Comparison of ENCODE assay signal across 16 cellular contexts in genomic region chr1:119565131-119565772, GRCh38. TPM values are rescaled to one million over a fixed set of nuclear protein-coding genes. Genes with fewer than 3 reads are reported as not detected.
A peak's percentile ranks its signal among the peaks of the same experiment; 100 is the strongest.
DNase-seq lines count a peak whose midpoint lies in the region; ATAC-seq and TF ChIP-seq lines count a peak whose summit lies in the region.
"Had no signal": no experiment of that assay in that cellular context is flagged by ENCODE, and none has a peak within 500 bp of the region (broad histone marks: within the 10 kb centered on the region; RNA-seq: fewer than 3 reads in every experiment).

No MANE protein-coding gene starts in this region.

- TF ChIP-seq CTCF in lower lobe of right lung (IDR thresholded peaks at IDR 0.05) (no peak), stomach (IDR thresholded peaks at IDR 0.05) (no peak)

- intact Hi-C loops in lower lobe of right lung (cut with DNase I), result no loop called here
- intact Hi-C loops in stomach (cut with DNase I; ENCODE audit: low total_unique reads), result no loop called here

- peak; percentile 70 for DNase-seq in OCI-M1 (lab: John Stamatoyannopoulos, UW)
- DNase-seq in lower lobe of right lung, result no peak
- DNase-seq in NCI-H2196 (lab: John Stamatoyannopoulos, UW; ENCODE audit: unreplicated experiment), result no peak
- no peak for DNase-seq in stomach
- no peak for DNase-seq in NCI-H146 (lab: John Stamatoyannopoulos, UW)
- DNase-seq: activated CD8-positive, alpha-beta T cell treated with anti-CD3 and anti-CD28 coated beads for 36 hours; DMS79 treated with DMSO at 0.1 percent for 48 hours; glutamatergic neuron; NCI-H2171 had no signal

- no peaks in the 10 kb centered on the region for H3K27me3 ChIP-seq in lower lobe of right lung (ENCODE audit: low read depth)
- no peaks in the 10 kb centered on the region for H3K27me3 ChIP-seq in stomach

- H3K4me1 ChIP-seq in lower lobe of right lung, result peaks cover 10% of the 10 kb centered on the region
- H3K4me1 ChIP-seq in stomach, result no peaks in the 10 kb centered on the region

- ATAC-seq in GM19023 (IDR thresholded peaks at IDR 0.05; ENCODE audit: unreplicated experiment), result peak; percentile 54
- peak; percentile 69 for ATAC-seq in HG03025 (IDR thresholded peaks at IDR 0.05; ENCODE audit: low FRiP score, unreplicated experiment)
- ATAC-seq in lower lobe of right lung, result peak; percentile 63 to 76
- no peak for ATAC-seq in HG02588 (IDR thresholded peaks at IDR 0.05; ENCODE audit: unreplicated experiment)
- ATAC-seq: activated CD8-positive, alpha-beta T cell treated with anti-CD3 and anti-CD28 coated beads for 36 hours had no signal

- H3K9me3 ChIP-seq in lower lobe of right lung (no peaks in the 10 kb centered on the region), stomach (no peaks in the 10 kb centered on the region)

- H3K4me3 ChIP-seq in lower lobe of right lung (no peak overlapping the region), stomach (no peak overlapping the region)
- H3K4me3 ChIP-seq: SK-N-MC had no signal

- 49 to 55% (median 53%) methylated on average over 3 of the region's 3 CpGs for WGBS in stomach, 5 donors

- TF ChIP-seq POLR2A in stomach (IDR thresholded peaks at IDR 0.05), result no peak

- H3K27ac ChIP-seq in lower lobe of right lung (no peak overlapping the region), stomach (no peak overlapping the region)
- H3K27ac ChIP-seq: SK-N-MC had no signal

- no peak for TF ChIP-seq EP300 in stomach (IDR thresholded peaks at IDR 0.05)

- H3K36me3 ChIP-seq in lower lobe of right lung, result no peaks in the 10 kb centered on the region
- no peaks in the 10 kb centered on the region for H3K36me3 ChIP-seq in stomach

RNA-seq across cellular contexts. Expression of gene HSD3B1, which starts 58.2 kb away (rescaled TPM):
- total RNA-seq in lower lobe of right lung (not detected), stomach (not detected)
- polyA plus RNA-seq in stomach, result not detected
- total RNA-seq: activated CD8-positive, alpha-beta T cell treated with anti-CD3 and anti-CD28 coated beads for 36 hours; dermis microvascular lymphatic vessel endothelial cell; pulmonary artery endothelial cell; temporal lobe had no signal
